In the genomic region with DNA sequence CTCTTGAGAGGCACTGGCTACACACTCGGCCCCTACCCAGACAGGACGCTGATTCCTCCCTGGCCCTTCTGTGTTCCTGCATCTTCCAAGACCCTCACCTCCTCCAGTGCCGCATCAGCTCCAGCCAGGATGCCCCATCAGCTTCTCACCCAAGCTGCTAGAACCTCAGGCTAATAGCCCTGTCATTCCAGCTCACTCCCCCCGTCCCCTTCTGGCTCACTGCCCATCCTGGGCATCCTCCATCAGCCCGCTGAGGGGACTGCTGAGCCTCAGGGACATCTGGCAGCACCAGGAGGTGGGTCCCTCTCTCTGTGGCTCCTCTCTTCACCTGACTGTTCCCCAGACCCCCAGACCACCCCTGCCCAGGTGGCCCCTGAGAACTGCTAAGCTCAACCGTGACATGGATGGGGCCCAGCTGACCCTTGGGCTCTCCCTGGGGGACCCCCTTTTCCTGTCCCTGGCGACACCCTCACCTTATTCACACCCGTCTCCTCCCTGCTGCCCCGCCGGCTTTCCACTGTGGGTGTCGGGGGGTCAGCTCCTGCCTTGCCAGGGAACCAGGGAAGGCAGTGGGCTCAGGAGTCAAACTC, we compare ENCODE assay signal across 21 cellular contexts. TPM values are rescaled to one million over a fixed set of nuclear protein-coding genes. Genes with fewer than 3 reads are reported as not detected.
A peak's percentile ranks its signal among the peaks of the same experiment; 100 is the strongest.
DNase-seq lines count a peak whose midpoint lies in the region; ATAC-seq and TF ChIP-seq lines count a peak whose summit lies in the region.
"Had no signal": no experiment of that assay in that cellular context is flagged by ENCODE, and none has a peak within 500 bp of the region (broad histone marks: within the 10 kb centered on the region; RNA-seq: fewer than 3 reads in every experiment).

No MANE protein-coding gene starts in this region.

- intact Hi-C loops in aorta (cut with DNase I), result no loop called here

- no peaks in the 10 kb centered on the region for H3K36me3 Mint-ChIP-seq in activated naive CD4-positive, alpha-beta T cell treated with anti-CD3 and anti-CD28 coated beads, Interleukin-2, amount 50 U/mL, for 24 hours
- no peaks in the 10 kb centered on the region for H3K36me3 Mint-ChIP-seq in activated naive CD4-positive, alpha-beta T cell treated with anti-CD3 and anti-CD28 coated beads, Interleukin-2, amount 10 ng/mL, durations not matched to agents 7 days and 5 days
- no peaks in the 10 kb centered on the region for H3K36me3 Mint-ChIP-seq in osteocyte (ENCODE audit: unreplicated experiment)

- H3K9me2 ChIP-seq in Karpas-422 (replicated peaks; ENCODE audit: insufficient read depth, low read length), result no peaks in the 10 kb centered on the region

- H3K36me3 ChIP-seq in Karpas-422 (ENCODE audit: insufficient read depth, low read length), result no peaks in the 10 kb centered on the region
- H3K36me3 ChIP-seq in aorta (ENCODE audit: control insufficient read depth in 1 of 2, insufficient read depth in 2 of 2, low read length in 1 of 2), result no peaks in the 10 kb centered on the region
- H3K36me3 ChIP-seq: BLaER1, MG63 had no signal

- 71% methylated on average over 11 of the region's 11 CpGs; no CpG with 5 or more reads in 1 of the 2 donors for WGBS in aorta, 2 donors

- CTCF ChIA-PET in activated naive CD4-positive, alpha-beta T cell treated with anti-CD3 and anti-CD28 coated beads, Interleukin-2, amount 10 ng/mL, durations not matched to agents 7 days and 5 days (lab: Charles Lee), result interaction anchor here (1.0 to 1.8 kb wide), 2 partner anchors 10 to 99 kb away, joined by 3 to 10 read pairs; no protein-coding TSS in a partner anchor

- no peak overlapping the region for H3K4me3 ChIP-seq in Karpas-422 (ENCODE audit: low read length)
- no peak overlapping the region for H3K4me3 ChIP-seq in aorta (ENCODE audit: low read length in 2 of 2)
- H3K4me3 ChIP-seq: BLaER1, MG63 had no signal

- H3K79me2 ChIP-seq in Karpas-422 (ENCODE audit: low read length), result no peaks in the 10 kb centered on the region

- no peaks in the 10 kb centered on the region for H3K9me3 Mint-ChIP-seq in activated naive CD4-positive, alpha-beta T cell treated with anti-CD3 and anti-CD28 coated beads, Interleukin-2, amount 50 U/mL, for 24 hours
- no peaks in the 10 kb centered on the region for H3K9me3 Mint-ChIP-seq in activated naive CD4-positive, alpha-beta T cell treated with anti-CD3 and anti-CD28 coated beads, Interleukin-2, amount 10 ng/mL, durations not matched to agents 7 days and 5 days
- H3K9me3 Mint-ChIP-seq in osteocyte (ENCODE audit: unreplicated experiment), result no peaks in the 10 kb centered on the region
- H3K9me3 Mint-ChIP-seq: CD4-positive, alpha-beta T cell; HFFc6 had no signal

- no peaks in the 10 kb centered on the region for H3K27me3 Mint-ChIP-seq in activated naive CD4-positive, alpha-beta T cell treated with anti-CD3 and anti-CD28 coated beads, Interleukin-2, amount 50 U/mL, for 24 hours
- peaks cover 41% of the 10 kb centered on the region for H3K27me3 Mint-ChIP-seq in activated naive CD4-positive, alpha-beta T cell treated with anti-CD3 and anti-CD28 coated beads, Interleukin-2, amount 10 ng/mL, durations not matched to agents 7 days and 5 days
- H3K27me3 Mint-ChIP-seq in osteocyte (ENCODE audit: unreplicated experiment), result peaks cover 2% of the 10 kb centered on the region

- DNase-seq in activated naive CD4-positive, alpha-beta T cell treated with anti-CD3 and anti-CD28 coated beads, Interleukin-2, amount 10 ng/mL, durations not matched to agents 7 days and 5 days, result no peak
- DNase-seq in Karpas-422 (peak; percentile 10), osteocyte (ENCODE audit: extremely low spot score, unreplicated experiment) (peak; percentile 54), aorta (no peak), NCI-H524 (lab: John Stamatoyannopoulos, UW) (no peak)
- DNase-seq: CD4-positive, alpha-beta T cell; COR-L47; DMS79; HFFc6; MG63; NCI-H1417; NCI-H187; NCI-H526; PC-3; SHP77 had no signal

- H3K27ac ChIP-seq in Karpas-422 (ENCODE audit: low read length), result no peak overlapping the region
- no peak overlapping the region for H3K27ac ChIP-seq in aorta (ENCODE audit: low read depth in 1 of 2, low read length in 2 of 2)
- H3K27ac ChIP-seq: BLaER1 had no signal

- peaks cover 3% of the 10 kb centered on the region for H3K4me1 Mint-ChIP-seq in activated naive CD4-positive, alpha-beta T cell treated with anti-CD3 and anti-CD28 coated beads, Interleukin-2, amount 50 U/mL, for 24 hours
- peaks cover 4% of the 10 kb centered on the region for H3K4me1 Mint-ChIP-seq in activated naive CD4-positive, alpha-beta T cell treated with anti-CD3 and anti-CD28 coated beads, Interleukin-2, amount 10 ng/mL, durations not matched to agents 7 days and 5 days
- H3K4me1 Mint-ChIP-seq in osteocyte (ENCODE audit: unreplicated experiment), result no peaks in the 10 kb centered on the region

- no peaks in the 10 kb centered on the region for H3K27me3 ChIP-seq in Karpas-422 (ENCODE audit: low read length)
- no peaks in the 10 kb centered on the region for H3K27me3 ChIP-seq in aorta (ENCODE audit: control insufficient read depth in 1 of 2, insufficient read depth in 2 of 2, low read length in 1 of 2)
- H3K27me3 ChIP-seq: BLaER1 had no signal

- no peaks in the 10 kb centered on the region; the same call in 1 of the 2 replicates for H3K4me1 ChIP-seq in Karpas-422 (ENCODE audit: low read length)
- no peaks in the 10 kb centered on the region for H3K4me1 ChIP-seq in aorta (ENCODE audit: control insufficient read depth in 1 of 2, insufficient read depth in 2 of 2, low read length in 2 of 2)

- H3K4me3 Mint-ChIP-seq in activated naive CD4-positive, alpha-beta T cell treated with anti-CD3 and anti-CD28 coated beads, Interleukin-2, amount 50 U/mL, for 24 hours, result no peak overlapping the region
- no peak overlapping the region for H3K4me3 Mint-ChIP-seq in activated naive CD4-positive, alpha-beta T cell treated with anti-CD3 and anti-CD28 coated beads, Interleukin-2, amount 10 ng/mL, durations not matched to agents 7 days and 5 days
- H3K4me3 Mint-ChIP-seq in osteocyte (ENCODE audit: unreplicated experiment), result no peak overlapping the region
- H3K4me3 Mint-ChIP-seq: CD4-positive, alpha-beta T cell; HFFc6 had no signal

- no peak overlapping the region for H3K9ac ChIP-seq in Karpas-422 (ENCODE audit: low read length)
- H3K9ac ChIP-seq: BLaER1 had no signal

- ATAC-seq in aorta (ENCODE audit: low FRiP score) (peak; percentile 24), HG02870 (IDR thresholded peaks at IDR 0.05; ENCODE audit: unreplicated experiment) (no peak)
- ATAC-seq: PC-3 had no signal

- H2AFZ ChIP-seq in Karpas-422 (ENCODE audit: low read length), result no peak overlapping the region

- H3K9me3 ChIP-seq in Karpas-422 (ENCODE audit: low read length), result no peaks in the 10 kb centered on the region
- H3K9me3 ChIP-seq in aorta (ENCODE audit: control insufficient read depth, low read length), result no peaks in the 10 kb centered on the region
- H3K9me3 ChIP-seq: BLaER1, MG63 had no signal

- no peak for TF ChIP-seq CTCF in osteocyte (IDR thresholded peaks at IDR 0.05)

- H4K20me1 ChIP-seq in Karpas-422 (ENCODE audit: insufficient read depth, low read depth, low read length), result no peaks in the 10 kb centered on the region
- H4K20me1 ChIP-seq: BLaER1 had no signal

- peak overlapping the region; percentile 30 for H3K27ac Mint-ChIP-seq in activated naive CD4-positive, alpha-beta T cell treated with anti-CD3 and anti-CD28 coated beads, Interleukin-2, amount 50 U/mL, for 24 hours
- no peak overlapping the region for H3K27ac Mint-ChIP-seq in activated naive CD4-positive, alpha-beta T cell treated with anti-CD3 and anti-CD28 coated beads, Interleukin-2, amount 10 ng/mL, durations not matched to agents 7 days and 5 days
- no peak overlapping the region for H3K27ac Mint-ChIP-seq in osteocyte (ENCODE audit: unreplicated experiment)
- H3K27ac Mint-ChIP-seq: CD4-positive, alpha-beta T cell; HFFc6 had no signal

- no peak overlapping the region for H3K4me2 ChIP-seq in Karpas-422 (ENCODE audit: low read depth, low read length, poor library complexity, severe bottlenecking)
- H3K4me2 ChIP-seq: BLaER1 had no signal

RNA-seq across cellular contexts. Expression of gene FFAR3, which starts 4.8 kb away (rescaled TPM):
- not detected in 2 replicates for total RNA-seq in Karpas-422 (2014; rRNA removed; shearing (Covaris generic); ENCODE audit: low replicate concordance)
- total RNA-seq in osteocyte (not detected in 2 replicates), aorta (under 1 TPM; 0.32 to 0.39 TPM)
- not detected for polyA plus RNA-seq in aorta
- total RNA-seq: CD4-positive, alpha-beta T cell; HFFc6; LHCN-M2; PC-3; RPMI7951 had no signal

RNA-seq across cellular contexts. Expression of gene GPR42, which starts 7.8 kb away (rescaled TPM):
- not detected in 2 replicates for total RNA-seq in Karpas-422 (2014; rRNA removed; shearing (Covaris generic); ENCODE audit: low replicate concordance)
- total RNA-seq in osteocyte (not detected in 2 replicates), aorta (not detected)
- not detected for polyA plus RNA-seq in aorta
- total RNA-seq: A673, HFFc6, LHCN-M2, PC-3, RPMI7951 had no signal

RNA-seq across cellular contexts. Expression of gene FFAR1, which starts 15.4 kb away (rescaled TPM):
- 0.34 and 2.0 TPM in 2 replicates for total RNA-seq in Karpas-422 (2014; rRNA removed; shearing (Covaris generic); ENCODE audit: low replicate concordance)
- total RNA-seq in osteocyte, result not detected in 2 replicates
- not detected for total RNA-seq in aorta
- polyA plus RNA-seq in aorta, result not detected
- total RNA-seq: A673; CD4-positive, alpha-beta T cell; HFFc6; LHCN-M2; PC-3; RPMI7951 had no signal

RNA-seq across cellular contexts. Expression of gene CD22, which starts 34.1 kb away (rescaled TPM):
- total RNA-seq in Karpas-422 (2014; rRNA removed; shearing (Covaris generic); ENCODE audit: low replicate concordance), result 454 and 602 TPM in 2 replicates
- total RNA-seq in osteocyte (not detected in 2 replicates), aorta (1 to 10 TPM; 2.9 to 3.1 TPM)
- under 1 TPM in 1 of 2 donors, not detected in 1; 0.75 TPM for polyA plus RNA-seq in aorta
- total RNA-seq: A673 had no signal

Comparison
In these comparisons a context has a peak if more than half of its experiments do, and no peak if none do; other contexts are left out.
1. DNase-seq: peak in Karpas-422 (single experiment) and osteocyte (single experiment); none in activated naive CD4-positive, alpha-beta T cell treated with anti-CD3 and anti-CD28 coated beads, Interleukin-2, amount 10 ng/mL, durations not matched to agents 7 days and 5 days (single experiment), aorta (0 of 2) and NCI-H524 (0 of 2).